ENCODE assay signal across 8 cellular contexts in the genomic region with DNA sequence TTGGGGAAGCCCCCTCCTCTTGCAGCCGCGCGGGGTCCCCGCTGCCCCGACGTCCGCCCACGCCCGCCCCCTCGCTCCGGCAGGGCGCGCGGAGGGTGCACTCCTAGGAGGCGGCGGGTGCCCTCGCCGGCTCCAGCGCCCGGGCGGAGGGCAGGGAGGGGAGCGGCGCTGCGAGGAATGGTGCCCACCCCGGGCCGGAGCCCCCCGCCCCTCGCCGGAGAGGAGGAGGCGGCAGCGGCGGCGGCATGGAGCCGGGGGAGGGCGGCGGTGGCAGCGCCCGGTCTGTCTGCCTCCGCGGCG. TPM values are rescaled to one million over a fixed set of nuclear protein-coding genes. Genes with fewer than 3 reads are reported as not detected.
DNase-seq lines count a peak whose midpoint lies in the region; TF ChIP-seq lines count a peak whose summit lies in the region.

No MANE protein-coding gene starts in this region.

- peak overlapping the region; percentile 71 for H3K4me2 ChIP-seq in DOHH2 (ENCODE audit: low read length)

- H3K4me3 ChIP-seq in DOHH2 (ENCODE audit: low read length) (peak overlapping the region; percentile 68), H7 (ENCODE audit: insufficient read depth, low read depth, low read length) (peak overlapping the region; percentile 54), SK-N-MC (peak overlapping the region; percentile 77), mesodermal cell (ENCODE audit: extremely low read depth, insufficient read depth, low read length, poor library complexity, severe bottlenecking) (peak overlapping the region; percentile 46)

- H3K36me3 ChIP-seq in DOHH2 (ENCODE audit: control insufficient read depth, low read length) (no peaks in the 10 kb centered on the region), H7 (replicated peaks; ENCODE audit: control insufficient read depth, insufficient read depth, low read length) (no peaks in the 10 kb centered on the region), SK-N-MC (ENCODE audit: insufficient read depth, low read length) (no peaks in the 10 kb centered on the region), mesodermal cell (ENCODE audit: control insufficient read depth, insufficient read depth, low read length) (no peaks in the 10 kb centered on the region)

- 0 to 1% methylated on average over 23 to 25 of the region's 41 CpGs for WGBS in mesodermal cell (ENCODE audit: insufficient coverage in 2 of 2), 2 experiments

- H3K9ac ChIP-seq in SK-N-MC (ENCODE audit: insufficient read length): no peak overlapping the region

- no peaks in the 10 kb centered on the region for H3F3A ChIP-seq in DOHH2 (ENCODE audit: control insufficient read depth, insufficient read depth)

- H4K20me1 ChIP-seq in DOHH2 (ENCODE audit: control insufficient read depth, insufficient read depth, low read depth, low read length): no peaks in the 10 kb centered on the region

- peaks cover 17% of the 10 kb centered on the region for H3K4me1 ChIP-seq in DOHH2 (ENCODE audit: control insufficient read depth, low read length)
- peaks cover 7% of the 10 kb centered on the region for H3K4me1 ChIP-seq in mesodermal cell (ENCODE audit: control insufficient read depth, insufficient read depth, low read length, poor library complexity, severe bottlenecking)

- H3K27ac ChIP-seq in DOHH2 (ENCODE audit: low read depth, low read length) (no peak overlapping the region), SK-N-MC (no peak overlapping the region), mesodermal cell (ENCODE audit: low read depth, low read length, severe bottlenecking) (no peak overlapping the region)

- DNase-seq in H7 (peak; percentile 84), SK-N-MC (ENCODE audit: low read depth, low spot score) (no peak), NCI-H526 treated with DMSO at 0.1 percent for 48 hours (lab: John Stamatoyannopoulos, UW) (no peak), occipital lobe (lab: John Stamatoyannopoulos, UW) (no peak), NCI-H226 (no peak)
- no peak for DNase-seq in activated CD4-positive, alpha-beta T cell treated with anti-CD3 and anti-CD28 coated beads, Interleukin-2, amount 50 U/mL, for 1 hour

- H3K9me2 ChIP-seq in DOHH2 (replicated peaks; ENCODE audit: control insufficient read depth, low read length): no peaks in the 10 kb centered on the region

- H3K27me3 ChIP-seq in DOHH2 (ENCODE audit: control insufficient read depth, low read length) (peaks cover 53% of the 10 kb centered on the region), H7 (ENCODE audit: control insufficient read depth, insufficient read depth, low read length) (peaks cover 36% of the 10 kb centered on the region)

- TF ChIP-seq CTCF in DOHH2 (IDR thresholded peaks at IDR 0.05; ENCODE audit: low read depth, low read length, poor library complexity, severe bottlenecking): no peak

- H3K9me3 ChIP-seq in DOHH2 (ENCODE audit: control insufficient read depth, insufficient read depth, low read length) (no peaks in the 10 kb centered on the region), SK-N-MC (ENCODE audit: low read depth, low read length) (no peaks in the 10 kb centered on the region), mesodermal cell (ENCODE audit: control insufficient read depth, low read length) (no peaks in the 10 kb centered on the region)

- no peaks in the 10 kb centered on the region for H3K79me2 ChIP-seq in DOHH2 (ENCODE audit: control insufficient read depth, low read length)

RNA-seq across cellular contexts. Expression of a gene that starts 0.5 kb away (rescaled TPM):
- total RNA-seq in H7 (2014; rRNA removed; shearing (Covaris generic)): 2.3 and 4.5 TPM in 2 replicates
- polyA plus RNA-seq in mesodermal cell (2013, experiment 1 of 2): 1.3 TPM
- 1.1 TPM for polyA plus RNA-seq in mesodermal cell (2013, experiment 2 of 2)
- 5.1 TPM for total RNA-seq in occipital lobe
